ENCODE assay signal across 15 cellular contexts in the genomic region with DNA sequence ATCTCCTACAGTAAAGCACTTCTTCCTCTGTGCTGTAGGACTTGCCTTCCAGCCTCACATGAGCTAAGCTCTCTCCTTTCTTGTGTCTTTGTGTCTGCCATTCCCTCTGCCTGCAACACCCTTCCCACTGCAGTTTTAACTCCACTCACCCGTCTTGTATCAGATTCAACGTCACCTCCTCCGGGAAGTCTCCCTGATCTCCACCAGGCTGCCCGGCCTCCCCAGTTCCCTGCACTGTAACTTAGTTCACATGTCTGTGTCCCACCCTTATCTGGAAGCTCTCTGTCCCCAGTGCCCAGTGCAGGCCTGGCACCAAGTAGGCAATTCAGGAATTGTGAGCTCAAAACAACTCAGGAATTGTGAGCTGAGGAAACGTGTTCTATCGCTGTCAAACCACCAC.
DNase-seq lines count a peak whose midpoint lies in the region; ATAC-seq, FAIRE-seq and TF ChIP-seq lines count a peak whose summit lies in the region.
"Had no signal": no experiment of that assay in that cellular context is flagged by ENCODE, and none has a peak within 500 bp of the region (broad histone marks: within the 10 kb centered on the region; RNA-seq: fewer than 3 reads in every experiment).

No MANE protein-coding gene starts in this region.

- peak overlapping the region; percentile 5 for H3K56ac ChIP-seq in mesendoderm (ENCODE audit: low read length)

- H3K79me1 ChIP-seq in mesendoderm (ENCODE audit: low read length) = peaks cover 3% of the 10 kb centered on the region

- H2AFZ ChIP-seq in HepG2 (ENCODE audit: low read length) = no peak overlapping the region

- DNase-seq in right lobe of liver (peak in 2 of 3 donors; percentile 11 to 23), HepG2 (ENCODE audit: low spot score) (no peak), mesendoderm (no peak), posterior vena cava (ENCODE audit: low spot score) (peak; percentile 41), prostate gland (ENCODE audit: low spot score) (no peak)
- no peak for DNase-seq in stimulated activated naive CD8-positive, alpha-beta T cell treated with anti-CD3 and anti-CD28 coated beads, Interleukin-15, amount 100 ng/mL, for 72 hours
- DNase-seq: CD4-positive, alpha-beta memory T cell; DND-41; GDM1; HCEC 1CT; NCI-H146 had no signal

- TF ChIP-seq CTCF in right lobe of liver (IDR thresholded peaks at IDR 0.05) = no peak
- TF ChIP-seq CTCF in HepG2 (CRISPR knock-in tag; IDR thresholded peaks at IDR 0.05) = no peak
- TF ChIP-seq CTCF in prostate gland (IDR thresholded peaks at IDR 0.05) = no peak

- ATAC-seq in right lobe of liver = no peak
- ATAC-seq in HepG2 = no peak
- no peak for ATAC-seq in HG03159 (IDR thresholded peaks at IDR 0.05; ENCODE audit: unreplicated experiment)
- ATAC-seq in stimulated activated naive CD8-positive, alpha-beta T cell treated with anti-CD3 and anti-CD28 coated beads, Interleukin-15, amount 100 ng/mL, for 72 hours = no peak

- TF ChIP-seq POLR2A in right lobe of liver (IDR thresholded peaks at IDR 0.05) = no peak
- TF ChIP-seq POLR2A in HepG2 (IDR thresholded peaks at IDR 0.05; ENCODE audit: insufficient read depth in 1 of 2, low read depth in 2 of 2, low read length in 2 of 2) = no peak
- TF ChIP-seq POLR2A in prostate gland (IDR thresholded peaks at IDR 0.05) = no peak

- no peak overlapping the region for H2AK5ac ChIP-seq in mesendoderm (ENCODE audit: low read length)

- H3K27me3 Mint-ChIP-seq in stimulated activated naive CD8-positive, alpha-beta T cell treated with anti-CD3 and anti-CD28 coated beads, Interleukin-15, amount 100 ng/mL, for 72 hours = peaks cover 8% of the 10 kb centered on the region
- H3K27me3 Mint-ChIP-seq: IgD-negative memory B cell had no signal

- TF ChIP-seq EP300 in HepG2 (IDR thresholded peaks at IDR 0.05; ENCODE audit: low read depth in 2 of 2, low read length in 2 of 2) = no peak
- no peak for TF ChIP-seq EP300 in HepG2 (CRISPR knock-in tag; IDR thresholded peaks at IDR 0.05; ENCODE audit: borderline replicate concordance)

- in situ Hi-C loops in HepG2 (cut with HindIII; ENCODE audit: extremely low pct_ligation_motif_present, low pct_unique_long_range_greater_than_20kb) = no loop called here

- H2BK15ac ChIP-seq in mesendoderm (replicated peaks; ENCODE audit: low read depth) = no peak overlapping the region

- H2BK120ac ChIP-seq in mesendoderm (ENCODE audit: low read depth, low read length) = no peak overlapping the region

- WGBS in right lobe of liver (ENCODE audit: insufficient coverage, low coverage, low lambda C conversion rate, missing lambda C conversion rate) = 73% methylated on average over 6 of the region's 6 CpGs
- 20% methylated on average over 6 of the region's 6 CpGs for WGBS in HepG2 (ENCODE audit: low lambda C conversion rate)
- WGBS in mesendoderm (ENCODE audit: extremely low coverage, insufficient coverage, low lambda C conversion rate) = no CpG with 5 or more reads among the region's 6 CpGs
- 75% methylated on average over 6 of the region's 6 CpGs for WGBS in prostate gland

- no peak overlapping the region for H4K5ac ChIP-seq in mesendoderm (ENCODE audit: low read length)

- no peak overlapping the region for H2BK5ac ChIP-seq in mesendoderm (ENCODE audit: low read length)

- H4K20me1 ChIP-seq in HepG2 (ENCODE audit: insufficient read depth, low read length) = no peaks in the 10 kb centered on the region

- no peak overlapping the region for H3K27ac ChIP-seq in right lobe of liver
- no peak overlapping the region for H3K27ac ChIP-seq in HepG2 (ENCODE audit: extremely low read length, insufficient read depth, low read length)
- no peak overlapping the region for H3K27ac ChIP-seq in mesendoderm (ENCODE audit: low read depth, low read length)
- no peak overlapping the region for H3K27ac ChIP-seq in prostate gland

- POLR2A ChIA-PET in HepG2 (lab: Yijun Ruan, JAX) = no interaction called here

- H3K4ac ChIP-seq in mesendoderm (ENCODE audit: low read depth, low read length) = no peak overlapping the region

- H3K9me3 ChIP-seq in right lobe of liver (no peaks in the 10 kb centered on the region), HepG2 (ENCODE audit: low read length) (no peaks in the 10 kb centered on the region), prostate gland (no peaks in the 10 kb centered on the region)

- no peak overlapping the region for H3K4me3 ChIP-seq in right lobe of liver
- H3K4me3 ChIP-seq in HepG2 (replicated peaks in 1 of 3; ENCODE audit: insufficient read depth in 1 of 3, low read depth in 2 of 3, low read length in 3 of 3) = no peak overlapping the region
- H3K4me3 ChIP-seq in mesendoderm (ENCODE audit: low read length) = no peak overlapping the region
- H3K4me3 ChIP-seq in prostate gland = no peak overlapping the region

- no peak overlapping the region for H3K4me2 ChIP-seq in HepG2 (ENCODE audit: low read depth, low read length)
- no peak overlapping the region for H3K4me2 ChIP-seq in mesendoderm (ENCODE audit: low read length)

- CTCF ChIA-PET in HepG2 (lab: Yijun Ruan, JAX; ENCODE audit: low intra/inter-chr PET ratio, low total read pairs) = no interaction called here

- H3K27ac Mint-ChIP-seq in stimulated activated naive CD8-positive, alpha-beta T cell treated with anti-CD3 and anti-CD28 coated beads, Interleukin-15, amount 100 ng/mL, for 72 hours = no peak overlapping the region
- H3K27ac Mint-ChIP-seq: B cell had no signal

- H3K4me1 Mint-ChIP-seq in stimulated activated naive CD8-positive, alpha-beta T cell treated with anti-CD3 and anti-CD28 coated beads, Interleukin-15, amount 100 ng/mL, for 72 hours = no peaks in the 10 kb centered on the region
- H3K4me1 Mint-ChIP-seq: B cell; CD4-positive, alpha-beta memory T cell; IgD-negative memory B cell had no signal

- intact Hi-C loops in right lobe of liver (cut with DNase I) = no loop called here
- intact Hi-C loops in HepG2 (cut with micrococcal nuclease; ENCODE audit: unreplicated experiment) = no loop called here
- intact Hi-C loops in posterior vena cava (cut with DNase I) = no loop called here
- intact Hi-C loops in prostate gland (cut with DNase I) = no loop called here

- H3K9ac ChIP-seq in HepG2 (ENCODE audit: insufficient read depth, low read depth, low read length) (no peak overlapping the region), mesendoderm (ENCODE audit: low read length) (no peak overlapping the region)

- no peak overlapping the region for H3K4me3 Mint-ChIP-seq in stimulated activated naive CD8-positive, alpha-beta T cell treated with anti-CD3 and anti-CD28 coated beads, Interleukin-15, amount 100 ng/mL, for 72 hours
- H3K4me3 Mint-ChIP-seq: B cell; CD4-positive, alpha-beta memory T cell; IgD-negative memory B cell had no signal

- no peak for TF ChIP-seq RAD21 in HepG2 (CRISPR knock-in tag; IDR thresholded peaks at IDR 0.05)

- H3K4me1 ChIP-seq in right lobe of liver = no peaks in the 10 kb centered on the region
- no peaks in the 10 kb centered on the region for H3K4me1 ChIP-seq in HepG2 (ENCODE audit: insufficient read depth, low read length)
- no peaks in the 10 kb centered on the region for H3K4me1 ChIP-seq in mesendoderm (ENCODE audit: control insufficient read depth, low read depth, low read length)
- no peaks in the 10 kb centered on the region for H3K4me1 ChIP-seq in prostate gland (replicated peaks)

- H3K79me2 ChIP-seq in HepG2 (ENCODE audit: insufficient read depth, low read length) = no peaks in the 10 kb centered on the region
- H3K79me2 ChIP-seq in mesendoderm (ENCODE audit: control insufficient read depth, insufficient read depth, low read length) = no peaks in the 10 kb centered on the region

- no peak overlapping the region for H4K8ac ChIP-seq in mesendoderm (ENCODE audit: low read depth, low read length)

- H3K27me3 ChIP-seq in right lobe of liver (no peaks in the 10 kb centered on the region), HepG2 (ENCODE audit: control insufficient read depth in 1 of 2, insufficient read depth in 2 of 2, low read length in 2 of 2) (peaks cover 0 to 38% of the 10 kb centered on the region in 2 experiments; a peak in 3 of 5 replicates), mesendoderm (ENCODE audit: insufficient read depth, low read length, poor library complexity) (no peaks in the 10 kb centered on the region), prostate gland (replicated peaks; ENCODE audit: insufficient read depth) (no peaks in the 10 kb centered on the region)

- H3K18ac ChIP-seq in mesendoderm (ENCODE audit: low read length) = no peak overlapping the region

- no peak for FAIRE-seq in HepG2 (lab: Jason Lieb, UNC)
- FAIRE-seq: GM19239 had no signal

- H3K36me3 ChIP-seq in right lobe of liver (no peaks in the 10 kb centered on the region), HepG2 (replicated peaks in 1 of 2; ENCODE audit: control insufficient read depth in 1 of 2, insufficient read depth in 2 of 2, low read length in 2 of 2) (no peaks in the 10 kb centered on the region), mesendoderm (ENCODE audit: control insufficient read depth, insufficient read depth, low read length) (no peaks in the 10 kb centered on the region), prostate gland (no peaks in the 10 kb centered on the region)

- no peaks in the 10 kb centered on the region for H3K9me3 Mint-ChIP-seq in stimulated activated naive CD8-positive, alpha-beta T cell treated with anti-CD3 and anti-CD28 coated beads, Interleukin-15, amount 100 ng/mL, for 72 hours
- H3K9me3 Mint-ChIP-seq: CD4-positive, alpha-beta memory T cell; IgD-negative memory B cell had no signal

- BruUV-seq in HepG2 (replicated peaks; lab: Mats Ljungman, UMichigan) = no TSS peak

- H3K23ac ChIP-seq in mesendoderm (ENCODE audit: low read length) = no peak overlapping the region

TF ChIP-seq in HepG2, 621 proteins besides CTCF, POLR2A, EP300 and RAD21:
- TF ChIP-seq, protein P1, sequence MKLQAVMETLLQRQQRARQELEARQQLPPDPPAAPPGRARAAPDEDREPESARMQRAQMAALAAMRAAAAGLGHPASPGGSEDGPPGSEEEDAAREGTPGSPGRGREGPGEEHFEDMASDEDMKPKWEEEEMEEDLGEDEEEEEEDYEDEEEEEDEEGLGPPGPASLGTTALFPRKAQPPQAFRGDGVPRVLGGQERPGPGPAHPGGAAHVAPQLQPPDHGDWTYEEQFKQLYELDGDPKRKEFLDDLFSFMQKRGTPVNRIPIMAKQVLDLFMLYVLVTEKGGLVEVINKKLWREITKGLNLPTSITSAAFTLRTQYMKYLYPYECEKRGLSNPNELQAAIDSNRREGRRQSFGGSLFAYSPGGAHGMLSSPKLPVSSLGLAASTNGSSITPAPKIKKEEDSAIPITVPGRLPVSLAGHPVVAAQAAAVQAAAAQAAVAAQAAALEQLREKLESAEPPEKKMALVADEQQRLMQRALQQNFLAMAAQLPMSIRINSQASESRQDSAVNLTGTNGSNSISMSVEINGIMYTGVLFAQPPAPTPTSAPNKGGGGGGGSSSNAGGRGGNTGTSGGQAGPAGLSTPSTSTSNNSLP (IDR thresholded peaks at IDR 0.05; ENCODE audit: low read depth, low read length) = no peak
TF ChIP-seq in HepG2: peak in this region for 0.

Comparison
In these comparisons a context has a peak if more than half of its experiments do, and no peak if none do; other contexts are left out.
1. DNase-seq: peak in right lobe of liver (2 of 3) and posterior vena cava (single experiment); none in HepG2 (single experiment), mesendoderm (single experiment), prostate gland (single experiment) and stimulated activated naive CD8-positive, alpha-beta T cell treated with anti-CD3 and anti-CD28 coated beads, Interleukin-15, amount 100 ng/mL, for 72 hours (0 of 2).